Comparison of ENCODE assay signal across 31 cellular contexts in genomic region chr18:77548790-77549420, GRCh38.
"Had no signal": no experiment of that assay in that cellular context is flagged by ENCODE, and none has a peak within 500 bp of the region (broad histone marks: within the 10 kb centered on the region; RNA-seq: fewer than 3 reads in every experiment).

No MANE protein-coding gene starts in this region.

- H3K27ac ChIP-seq: adrenal gland, body of pancreas, cardiac muscle cell, colonic mucosa, epithelial cell of prostate, foreskin keratinocyte, gastrocnemius medialis, WERI-Rb-1 had no signal

- H3K4me1 ChIP-seq: adrenal gland, colonic mucosa, foreskin keratinocyte, gastrocnemius medialis had no signal

- H3K4me3 ChIP-seq: adrenal gland, body of pancreas, cardiac muscle cell, colonic mucosa, gastrocnemius medialis had no signal

- ATAC-seq: activated CD4-positive, alpha-beta T cell treated with anti-CD3 and anti-CD28 coated beads for 36 hours; activated CD8-positive, alpha-beta memory T cell treated with anti-CD3 and anti-CD28 coated beads, Interleukin-2, amount 10 ng/mL, durations not matched to agents 7 days and 5 days; activated CD8-positive, alpha-beta T cell treated with anti-CD3 and anti-CD28 coated beads, Interleukin-2, amount 10 ng/mL, durations not matched to agents 7 days and 5 days; activated naive CD8-positive, alpha-beta T cell treated with anti-CD3 and anti-CD28 coated beads, Interleukin-2, amount 50 U/mL, for 24 hours; body of pancreas; esophagus mucosa; foreskin keratinocyte; gastrocnemius medialis; T-helper 17 cell had no signal

- H3K27me3 ChIP-seq: adrenal gland, body of pancreas, cardiac muscle cell, colonic mucosa, foreskin keratinocyte, gastrocnemius medialis had no signal

- DNase-seq: activated CD4-positive, alpha-beta memory T cell treated with anti-CD3 and anti-CD28 coated beads for 36 hours; activated CD4-positive, alpha-beta T cell treated with anti-CD3 and anti-CD28 coated beads for 36 hours; activated CD4-positive, alpha-beta T cell treated with anti-CD3 and anti-CD28 coated beads, Interleukin-2, amount 10 ng/mL, durations not matched to agents 24 days and 14 days; activated CD4-positive, CD25-positive, alpha-beta regulatory T cell; activated CD4-positive, CD25-positive, alpha-beta regulatory T cell treated with anti-CD3 and anti-CD28 coated beads, Interleukin-2, amount 50 U/mL, for 72 hours; activated CD8-positive, alpha-beta memory T cell treated with anti-CD3 and anti-CD28 coated beads, Interleukin-2, amount 10 ng/mL, durations not matched to agents 7 days and 5 days; activated CD8-positive, alpha-beta memory T cell treated with anti-CD3 and anti-CD28 coated beads, Interleukin-2, amount 50 U/mL, for 4 hours; activated CD8-positive, alpha-beta T cell treated with anti-CD3 and anti-CD28 coated beads, Interleukin-2, amount 10 ng/mL, durations not matched to agents 7 days and 5 days; activated effector memory CD4-positive, alpha-beta T cell treated with anti-CD3 and anti-CD28 coated beads, Interleukin-2, amount 50 U/mL, for 16 hours; activated naive CD4-positive, alpha-beta T cell treated with anti-CD3 and anti-CD28 coated beads for 36 hours; activated naive CD8-positive, alpha-beta T cell treated with anti-CD3 and anti-CD28 coated beads for 36 hours; activated naive CD8-positive, alpha-beta T cell treated with anti-CD3 and anti-CD28 coated beads, Interleukin-2, amount 50 U/mL, for 24 hours; activated T-cell treated with anti-CD3 and anti-CD28 coated beads, Interleukin-2, amount 50 U/mL, for 1 hour; activated T-cell treated with anti-CD3 and anti-CD28 coated beads, Interleukin-2, amount 50 U/mL, for 48 hours; adrenal gland; amygdala; aorta; body of pancreas; central memory CD4-positive, alpha-beta T cell; cerebellar nuclear complex; colonic mucosa; effector CD8-positive, alpha-beta T cell; foreskin keratinocyte; gastrocnemius medialis; T-helper 1 cell; T-helper 17 cell; T1000; WERI-Rb-1 had no signal

- H3K9me3 ChIP-seq: adrenal gland, body of pancreas, colonic mucosa, gastrocnemius medialis had no signal

- H3K36me3 ChIP-seq: adrenal gland, cardiac muscle cell, colonic mucosa, gastrocnemius medialis, WERI-Rb-1 had no signal
